Comparison of ENCODE assay signal across 19 cellular contexts in the genomic region with DNA sequence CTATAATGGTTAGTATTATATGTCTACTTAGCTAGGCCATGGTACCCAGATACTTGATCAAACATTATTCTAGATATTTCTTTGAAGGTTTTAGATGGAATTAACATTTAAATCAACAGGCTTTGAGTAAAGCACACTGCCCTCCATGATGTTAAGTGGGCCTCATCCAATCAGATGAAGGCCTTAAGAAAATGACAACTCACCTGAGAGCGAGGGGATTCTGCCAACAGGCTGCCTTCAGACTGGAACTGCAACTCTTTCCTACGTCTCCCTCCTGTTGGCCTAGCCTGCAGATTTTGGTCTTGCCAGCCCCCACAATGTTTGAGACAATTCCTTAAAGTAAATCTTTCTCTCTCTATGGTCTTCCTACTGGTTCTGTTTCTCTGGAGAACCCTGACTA.
DNase-seq lines count a peak whose midpoint lies in the region; ATAC-seq, FAIRE-seq and TF ChIP-seq lines count a peak whose summit lies in the region.
"Had no signal": no experiment of that assay in that cellular context is flagged by ENCODE, and none has a peak within 500 bp of the region (broad histone marks: within the 10 kb centered on the region; RNA-seq: fewer than 3 reads in every experiment).

No MANE protein-coding gene starts in this region.

- no peaks in the 10 kb centered on the region for H3K9me3 ChIP-seq in astrocyte (ENCODE audit: insufficient read depth, low read depth, low read length)
- H3K9me3 ChIP-seq in osteoblast (ENCODE audit: low read depth, low read length) = no peaks in the 10 kb centered on the region

- H3K36me3 ChIP-seq in astrocyte (ENCODE audit: insufficient read depth, low read length) (no peaks in the 10 kb centered on the region), osteoblast (ENCODE audit: insufficient read depth, low read length) (no peaks in the 10 kb centered on the region)
- H3K36me3 ChIP-seq: BLaER1 had no signal

- H3K27me3 Mint-ChIP-seq in HFFc6 (ENCODE audit: insufficient read depth) = no peaks in the 10 kb centered on the region
- no peaks in the 10 kb centered on the region for H3K27me3 Mint-ChIP-seq in astrocyte (ENCODE audit: low read depth, unreplicated experiment)
- H3K27me3 Mint-ChIP-seq in effector memory CD8-positive, alpha-beta T cell = no peaks in the 10 kb centered on the region
- H3K27me3 Mint-ChIP-seq: CD4-positive, alpha-beta memory T cell; IgD-negative memory B cell had no signal

- no peak overlapping the region for H3K9ac ChIP-seq in astrocyte (ENCODE audit: low read length)
- H3K9ac ChIP-seq: BLaER1 had no signal

- H3K36me3 Mint-ChIP-seq in HFFc6 (ENCODE audit: low read depth) (peaks cover 23% of the 10 kb centered on the region), astrocyte (ENCODE audit: low read depth, unreplicated experiment) (peaks cover 3% of the 10 kb centered on the region)
- no peaks in the 10 kb centered on the region for H3K36me3 Mint-ChIP-seq in effector memory CD8-positive, alpha-beta T cell (ENCODE audit: insufficient read depth)

- peak; percentile 18 for FAIRE-seq in GM18507 (lab: Jason Lieb, UNC)
- no peak for FAIRE-seq in astrocyte (lab: Jason Lieb, UNC)
- FAIRE-seq: GM19239, H1 had no signal

- H3K27ac ChIP-seq in astrocyte (ENCODE audit: low read depth, low read length) = peak overlapping the region; percentile 99
- peak overlapping the region; percentile 35 for H3K27ac ChIP-seq in osteoblast (ENCODE audit: low read depth, low read length)
- H3K27ac ChIP-seq: BLaER1, HL-60 had no signal

- peak overlapping the region; percentile 61 for H3K27ac Mint-ChIP-seq in HFFc6
- no peak overlapping the region for H3K27ac Mint-ChIP-seq in astrocyte (ENCODE audit: unreplicated experiment)
- no peak overlapping the region for H3K27ac Mint-ChIP-seq in effector memory CD8-positive, alpha-beta T cell
- H3K27ac Mint-ChIP-seq: CD14-positive monocyte, IgD-negative memory B cell had no signal

- H2AFZ ChIP-seq in astrocyte (ENCODE audit: low read depth, low read length) = no peak overlapping the region
- H2AFZ ChIP-seq in osteoblast (ENCODE audit: low read length) = no peak overlapping the region

- TF ChIP-seq CTCF in HFFc6 (IDR thresholded peaks at IDR 0.05) (no peak), astrocyte (IDR thresholded peaks at IDR 0.05; ENCODE audit: insufficient read depth, low read depth, low read length) (no peak), osteoblast (IDR thresholded peaks at IDR 0.05; ENCODE audit: extremely low read depth, low read depth, low read length) (no peak)

- H3K4me3 Mint-ChIP-seq in HFFc6 (no peak overlapping the region; the same call in 1 of the 2 replicates), astrocyte (ENCODE audit: unreplicated experiment) (no peak overlapping the region)
- no peak overlapping the region for H3K4me3 Mint-ChIP-seq in effector memory CD8-positive, alpha-beta T cell
- H3K4me3 Mint-ChIP-seq: CD14-positive monocyte; CD4-positive, alpha-beta memory T cell; IgD-negative memory B cell had no signal

- no peaks in the 10 kb centered on the region for H4K20me1 ChIP-seq in astrocyte (ENCODE audit: insufficient read depth, low read length)
- H4K20me1 ChIP-seq in osteoblast (ENCODE audit: insufficient read depth, low read length) = no peaks in the 10 kb centered on the region
- H4K20me1 ChIP-seq: BLaER1 had no signal

- peaks cover 17% of the 10 kb centered on the region for H3K4me1 ChIP-seq in astrocyte (ENCODE audit: insufficient read depth, low read length)
- peaks cover 27% of the 10 kb centered on the region for H3K4me1 ChIP-seq in osteoblast (ENCODE audit: insufficient read depth, low read length)
- H3K4me1 ChIP-seq: BLaER1 had no signal

- ATAC-seq in effector memory CD8-positive, alpha-beta T cell (replicated peaks) = no peak
- ATAC-seq in activated CD4-positive, CD25-positive, alpha-beta regulatory T cell treated with anti-CD3 and anti-CD28 coated beads, Interleukin-2, amount 50 U/mL, for 24 hours = no peak
- ATAC-seq in GM18858 (IDR thresholded peaks at IDR 0.05; ENCODE audit: unreplicated experiment) = no peak

- H3K9me3 Mint-ChIP-seq in HFFc6 (peaks cover 13% of the 10 kb centered on the region), astrocyte (ENCODE audit: unreplicated experiment) (peaks cover 5% of the 10 kb centered on the region)
- H3K9me3 Mint-ChIP-seq in effector memory CD8-positive, alpha-beta T cell = peaks cover 0 to 6% of the 10 kb centered on the region in 2 donors

- H3K27me3 ChIP-seq in astrocyte (ENCODE audit: insufficient read depth, low read length) (no peaks in the 10 kb centered on the region), osteoblast (ENCODE audit: insufficient read depth, low read length) (no peaks in the 10 kb centered on the region)
- H3K27me3 ChIP-seq: BLaER1 had no signal

- H3K4me3 ChIP-seq in astrocyte (ENCODE audit: insufficient read depth, low read depth, low read length) = no peak overlapping the region
- no peak overlapping the region for H3K4me3 ChIP-seq in osteoblast (ENCODE audit: insufficient read depth, low read length)
- H3K4me3 ChIP-seq: BLaER1 had no signal

- H3K79me2 ChIP-seq in astrocyte (ENCODE audit: insufficient read depth, low read length) = peaks cover 6% of the 10 kb centered on the region
- peaks cover 2% of the 10 kb centered on the region for H3K79me2 ChIP-seq in osteoblast (ENCODE audit: insufficient read depth, low read length)

- peaks cover 47% of the 10 kb centered on the region for H3K4me1 Mint-ChIP-seq in HFFc6 (ENCODE audit: low read depth)
- H3K4me1 Mint-ChIP-seq in astrocyte (ENCODE audit: low read depth, unreplicated experiment) = peaks cover 12% of the 10 kb centered on the region
- H3K4me1 Mint-ChIP-seq in effector memory CD8-positive, alpha-beta T cell (ENCODE audit: low read depth in 2 of 2) = no peaks in the 10 kb centered on the region
- H3K4me1 Mint-ChIP-seq: CD4-positive, alpha-beta memory T cell had no signal

- H3K4me2 ChIP-seq in astrocyte (ENCODE audit: low read length) = no peak overlapping the region
- no peak overlapping the region for H3K4me2 ChIP-seq in osteoblast (ENCODE audit: insufficient read depth, low read length)
- H3K4me2 ChIP-seq: BLaER1 had no signal

- no peak for DNase-seq in GM18507 (ENCODE audit: extremely low spot score, insufficient read length, low read depth)
- DNase-seq in HFFc6 = no peak
- no peak for DNase-seq in astrocyte (ENCODE audit: low read depth)
- no peak for DNase-seq in osteoblast (ENCODE audit: insufficient read length, low spot score, missing footprints)
- DNase-seq in effector memory CD8-positive, alpha-beta T cell = no peak
- DNase-seq: CD4-positive, alpha-beta memory T cell; DMS153; DMS79; GDM1; HCEC 1CT; KBM-7 had no signal
